8 cellular contexts compared by ENCODE assay signal in the genomic region with DNA sequence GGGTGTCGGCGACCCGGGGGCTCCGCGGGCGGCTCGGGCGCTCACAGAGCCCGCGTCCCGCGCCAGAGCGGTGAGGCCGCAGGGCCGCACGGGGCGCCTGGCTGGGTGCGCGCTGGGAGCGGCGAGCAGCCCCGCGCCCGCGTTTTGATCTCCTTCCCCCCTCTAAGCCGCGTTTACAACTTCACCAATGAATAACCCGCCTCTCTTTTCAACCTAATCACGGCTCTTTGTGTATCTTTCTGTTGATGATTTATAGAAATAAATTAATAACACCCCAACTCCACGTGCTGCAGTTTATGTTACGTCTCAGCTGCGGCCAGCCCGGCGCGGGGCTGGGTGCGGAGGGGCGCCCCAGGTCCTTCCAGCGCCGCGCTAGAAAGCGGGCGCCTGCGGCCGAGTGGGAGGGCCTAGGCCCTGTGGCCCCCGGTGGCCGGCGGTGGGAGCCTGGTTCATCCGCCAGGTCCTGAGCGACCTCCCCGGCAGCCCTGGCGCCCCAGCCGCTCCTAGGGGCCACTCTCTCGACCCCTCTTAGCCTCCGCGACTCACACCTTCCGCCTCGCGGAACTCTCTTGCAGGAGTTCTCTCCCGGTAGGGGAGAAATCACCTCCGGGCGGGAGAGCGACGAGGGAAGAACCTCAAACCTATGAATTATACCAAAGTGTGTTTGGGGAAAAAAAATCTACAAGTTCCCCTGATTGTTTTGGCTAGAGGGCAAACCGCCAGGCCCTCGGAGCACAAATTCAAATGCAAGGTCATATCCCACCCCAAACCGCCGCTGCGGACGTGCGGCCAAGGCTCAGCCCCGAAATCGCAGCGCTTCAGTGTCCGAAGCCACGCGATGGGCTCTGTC. TPM values are rescaled to one million over a fixed set of nuclear protein-coding genes. Genes with fewer than 3 reads are reported as not detected.
DNase-seq lines count a peak whose midpoint lies in the region; ATAC-seq and TF ChIP-seq lines count a peak whose summit lies in the region.

No MANE protein-coding gene starts in this region.

- no peak for ATAC-seq in central memory CD8-positive, alpha-beta T cell (replicated peaks; ENCODE audit: extremely low read depth, poor library complexity, severe bottlenecking)
- no peak for ATAC-seq in HG03354 (IDR thresholded peaks at IDR 0.05; ENCODE audit: poor library complexity, severe bottlenecking, unreplicated experiment)
- ATAC-seq in GM21367 (IDR thresholded peaks at IDR 0.05; ENCODE audit: unreplicated experiment): no peak

- peaks cover 0 to 30% (median 7%) of the 10 kb centered on the region in 7 donors for H3K9me3 Mint-ChIP-seq in CD14-positive monocyte
- no peaks in the 10 kb centered on the region for H3K9me3 Mint-ChIP-seq in central memory CD8-positive, alpha-beta T cell

- intact Hi-C loops in CD14-positive monocyte (cut with micrococcal nuclease): no loop called here

- peaks cover 92 to 97% (median 93%) of the 10 kb centered on the region in 3 donors for H3K27me3 Mint-ChIP-seq in CD14-positive monocyte (ENCODE audit: low read depth in 3 of 3)
- H3K27me3 Mint-ChIP-seq in central memory CD8-positive, alpha-beta T cell: peaks cover 95% of the 10 kb centered on the region

- peak overlapping the region; percentile 12 to 78 for H3K4me3 Mint-ChIP-seq in CD14-positive monocyte
- peak overlapping the region; percentile 55 for H3K4me3 Mint-ChIP-seq in central memory CD8-positive, alpha-beta T cell

- peaks cover 34% of the 10 kb centered on the region for H3K4me1 Mint-ChIP-seq in CD14-positive monocyte
- H3K4me1 Mint-ChIP-seq in central memory CD8-positive, alpha-beta T cell: peaks cover 19% of the 10 kb centered on the region

- DNase-seq in CD14-positive monocyte (ENCODE audit: low spot score): no peak
- peak; percentile 51 for DNase-seq in HK-2 (ENCODE audit: unreplicated experiment)
- no peak for DNase-seq in central memory CD8-positive, alpha-beta T cell (ENCODE audit: low spot score in 2 of 2)
- no peak for DNase-seq in NCI-H2227 (lab: John Stamatoyannopoulos, UW; ENCODE audit: unreplicated experiment)
- DNase-seq in SIG-M5 (lab: John Stamatoyannopoulos, UW): no peak

- no peak for TF ChIP-seq CTCF in CD14-positive monocyte (IDR thresholded peaks at IDR 0.05)

- no peak overlapping the region for H3K27ac Mint-ChIP-seq in CD14-positive monocyte
- peak overlapping the region; percentile 25 for H3K27ac Mint-ChIP-seq in central memory CD8-positive, alpha-beta T cell (ENCODE audit: low read depth)

- H3K27me3 ChIP-seq in mucosa of stomach (ENCODE audit: control insufficient read depth, insufficient read depth, low read length): peaks cover 59% of the 10 kb centered on the region

- H3K36me3 Mint-ChIP-seq in CD14-positive monocyte: peaks cover 2 to 5% of the 10 kb centered on the region in 2 donors
- no peaks in the 10 kb centered on the region for H3K36me3 Mint-ChIP-seq in central memory CD8-positive, alpha-beta T cell (ENCODE audit: insufficient read depth)

- no peaks in the 10 kb centered on the region for H3K9me3 ChIP-seq in mucosa of stomach (ENCODE audit: control insufficient read depth, low read length)

- no peaks in the 10 kb centered on the region for H3K36me3 ChIP-seq in mucosa of stomach (ENCODE audit: control insufficient read depth, insufficient read depth, low read length)

- H3K9ac ChIP-seq in mucosa of stomach (ENCODE audit: low read length): peak overlapping the region; percentile 89

- H3K4me1 ChIP-seq in mucosa of stomach (ENCODE audit: control insufficient read depth, insufficient read depth, low read length): peaks cover 24% of the 10 kb centered on the region

- H3K4me3 ChIP-seq in mucosa of stomach (ENCODE audit: low read length): peak overlapping the region; percentile 66

RNA-seq across cellular contexts. Expression of gene HNF1B, which starts 1.9 kb away (rescaled TPM):
- not detected for polyA plus RNA-seq in CD14-positive monocyte
